13 cellular contexts compared by ENCODE assay signal in the genomic region with DNA sequence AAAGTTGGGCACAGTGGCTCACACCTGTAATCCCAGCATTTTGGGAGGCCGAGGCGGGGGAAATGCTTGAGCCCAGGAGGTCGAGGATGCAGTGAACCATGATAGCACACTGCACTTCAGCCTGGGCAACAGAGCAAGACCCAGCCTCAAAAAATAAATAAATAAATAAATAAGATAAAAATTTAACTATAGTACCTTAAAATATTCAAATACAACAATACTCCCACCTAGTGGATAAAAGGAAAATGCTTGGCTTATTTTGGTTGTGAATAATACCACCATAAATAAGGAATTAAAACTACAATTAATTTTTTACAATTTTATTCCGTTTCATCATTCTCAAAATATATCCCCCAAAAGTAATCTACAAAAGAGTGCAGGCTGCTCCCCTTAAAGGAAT. TPM values are rescaled to one million over a fixed set of nuclear protein-coding genes. Genes with fewer than 3 reads are reported as not detected.
A peak's percentile ranks its signal among the peaks of the same experiment; 100 is the strongest.
DNase-seq lines count a peak whose midpoint lies in the region; TF ChIP-seq lines count a peak whose summit lies in the region.
"Had no signal": no experiment of that assay in that cellular context is flagged by ENCODE, and none has a peak within 500 bp of the region (broad histone marks: within the 10 kb centered on the region; RNA-seq: fewer than 3 reads in every experiment).

No MANE protein-coding gene starts in this region.

- 83% methylated on average over 4 of the region's 4 CpGs for WGBS in prostate gland

- no peaks in the 10 kb centered on the region for H3K9me3 ChIP-seq in prostate gland

- H3K4me3 ChIP-seq in dorsolateral prefrontal cortex (no peak overlapping the region), prostate gland (no peak overlapping the region), H7 (ENCODE audit: insufficient read depth, low read depth, low read length) (no peak overlapping the region)

- no peaks in the 10 kb centered on the region for H3K36me3 ChIP-seq in prostate gland
- peaks cover 7% of the 10 kb centered on the region for H3K36me3 ChIP-seq in H7 (replicated peaks; ENCODE audit: control insufficient read depth, insufficient read depth, low read length)

- H3K27me3 ChIP-seq in dorsolateral prefrontal cortex, result no peaks in the 10 kb centered on the region
- H3K27me3 ChIP-seq in prostate gland (replicated peaks; ENCODE audit: insufficient read depth), result no peaks in the 10 kb centered on the region
- no peaks in the 10 kb centered on the region for H3K27me3 ChIP-seq in H7 (ENCODE audit: control insufficient read depth, insufficient read depth, low read length)

- H3K4me1 ChIP-seq in prostate gland (replicated peaks), result no peaks in the 10 kb centered on the region
- H3K4me1 ChIP-seq: parathyroid adenoma had no signal

- no peak overlapping the region for H3K27ac ChIP-seq in dorsolateral prefrontal cortex
- H3K27ac ChIP-seq in prostate gland, result no peak overlapping the region
- H3K27ac ChIP-seq: parathyroid adenoma had no signal

- peak; percentile 20 to 74 (median 54) for TF ChIP-seq CTCF in dorsolateral prefrontal cortex (IDR thresholded peaks at IDR 0.05 in 54 of 56, conservative IDR thresholded peaks at IDR 0.05 in 2 of 56; ENCODE audit: low read depth in 1 of 56, partially characterized antibody in 56 of 56)
- TF ChIP-seq CTCF in prostate gland (IDR thresholded peaks at IDR 0.05), result peak in 3 of 4 experiments; percentile 31 to 43 (median 40)

- DNase-seq in NCI-H1105 treated with DMSO at 0.1 percent for 48 hours (lab: John Stamatoyannopoulos, UW), result peak; percentile 7
- DNase-seq in NCI-H1105 (lab: John Stamatoyannopoulos, UW), result no peak
- peak; percentile 54 for DNase-seq in NAMALWA (ENCODE audit: low spot score)
- DNase-seq in dorsolateral prefrontal cortex, result no peak
- DNase-seq in prostate gland (ENCODE audit: low spot score), result no peak
- DNase-seq in stimulated activated CD8-positive, alpha-beta memory T cell treated with anti-CD3 and anti-CD28 coated beads, Interleukin-4, amount 100 ng/mL, for 48 hours, result no peak
- DNase-seq in H7, result no peak
- DNase-seq in cerebellum (ENCODE audit: low spot score), result no peak
- DNase-seq: ACHN; activated B cell treated with CpG ODN at 0.5 μM for 24 hours; effector memory CD4-positive, alpha-beta T cell; KBM-7 had no signal

- intact Hi-C loops in dorsolateral prefrontal cortex (cut with DNase I), result no loop called here
- intact Hi-C loops in prostate gland (cut with DNase I), result no loop called here

- no peak for TF ChIP-seq POLR2A in prostate gland (IDR thresholded peaks at IDR 0.05)

RNA-seq across cellular contexts. Expression of a gene that starts 8.1 kb away (rescaled TPM):
- 10 to 100 TPM; 15.0 to 45.2 (median 29.2) TPM for total RNA-seq in dorsolateral prefrontal cortex
- total RNA-seq in prostate gland, result 10 to 100 TPM; 16.7 to 37.1 TPM
- total RNA-seq in H7 (2014; rRNA removed; shearing (Covaris generic)), result 74.1 and 88.8 TPM in 2 replicates
- total RNA-seq in cerebellum, result 24.9 TPM

Comparison
In these comparisons a context has a peak if more than half of its experiments do, and no peak if none do; other contexts are left out.
1. DNase-seq: peak in NCI-H1105 treated with DMSO at 0.1 percent for 48 hours (single experiment) and NAMALWA (single experiment); none in NCI-H1105 (single experiment), dorsolateral prefrontal cortex (0 of 10), prostate gland (single experiment), stimulated activated CD8-positive, alpha-beta memory T cell treated with anti-CD3 and anti-CD28 coated beads, Interleukin-4, amount 100 ng/mL, for 48 hours (single experiment), H7 (single experiment) and cerebellum (single experiment).